In the genomic region with DNA sequence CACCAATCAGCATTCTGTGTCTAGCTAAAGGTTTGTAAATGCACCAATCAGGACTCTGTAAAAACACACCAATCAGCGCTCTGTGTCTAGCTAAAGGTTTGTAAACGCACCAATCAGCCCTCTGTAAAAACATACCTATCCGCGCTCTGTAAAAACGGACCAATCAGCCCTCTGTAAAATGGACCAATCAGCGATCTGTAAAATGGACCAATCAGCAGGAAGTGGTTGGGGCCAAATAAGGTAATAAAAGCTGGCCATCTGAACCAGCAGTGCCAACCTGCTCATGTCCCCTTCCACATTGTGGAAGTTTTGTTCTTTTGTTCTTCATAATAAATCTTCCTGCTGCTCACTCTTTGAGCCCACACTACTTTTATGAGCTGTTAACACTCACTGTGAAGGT, we compare ENCODE assay signal across 22 cellular contexts. TPM values are rescaled to one million over a fixed set of nuclear protein-coding genes. Genes with fewer than 3 reads are reported as not detected.
"Had no signal": no experiment of that assay in that cellular context is flagged by ENCODE, and none has a peak within 500 bp of the region (broad histone marks: within the 10 kb centered on the region; RNA-seq: fewer than 3 reads in every experiment).

No MANE protein-coding gene starts in this region.

RNA-seq across cellular contexts. Expression of a gene that starts 33.2 kb away (rescaled TPM):
- total RNA-seq: activated B cell treated with CpG ODN at 0.5 μM for 24 hours; activated CD4-positive, alpha-beta memory T cell treated with anti-CD3 and anti-CD28 coated beads for 36 hours; activated CD4-positive, alpha-beta T cell treated with anti-CD3 and anti-CD28 coated beads, Interleukin-2, amount 10 ng/mL, durations not matched to agents 24 days and 14 days; activated CD8-positive, alpha-beta memory T cell treated with anti-CD3 and anti-CD28 coated beads for 36 hours; activated CD8-positive, alpha-beta T cell treated with anti-CD3 and anti-CD28 coated beads for 36 hours; activated naive CD4-positive, alpha-beta T cell treated with anti-CD3 and anti-CD28 coated beads for 36 hours; activated naive CD4-positive, alpha-beta T cell treated with anti-CD3 and anti-CD28 coated beads, Interleukin-2, amount 50 U/mL, for 72 hours; activated naive CD8-positive, alpha-beta T cell treated with anti-CD3 and anti-CD28 coated beads for 36 hours; activated T-cell treated with anti-CD3 and anti-CD28 coated beads, Interleukin-2, amount 50 U/mL, for 4 hours; activated T-cell treated with anti-CD3 and anti-CD28 coated beads, Interleukin-2, amount 50 U/mL, for 72 hours; activated T-helper 1 cell treated with anti-CD3 and anti-CD28 coated beads, Interleukin-12 subunit alpha, Interleukin-12 subunit beta, Interleukin-2, Interleukin-4 antibody, amounts not matched to agents 30 ng/mL and 10 ng/mL and 1 ng/mL, durations not matched to agents 14 hours and 24 hours and 36 hours; activated T-helper 17 cell treated with anti-CD3 and anti-CD28 coated beads, Interleukin-2, amount 50 U/mL, for 72 hours; adrenal gland; aorta; astrocyte; body of pancreas; breast epithelium; cardiac septum; cerebellum; T-helper 1 cell treated with Interleukin-12 subunit alpha and Interleukin-12 subunit beta and Interleukin-4 antibody, amounts not matched to agents 30 ng/mL and 1 ng/mL, for 36 hours; T-helper 17 cell; T-helper 2 cell treated with Interferon-gamma antibody and Interleukin-4, amounts not matched to agents 100 ng/mL and 5 ng/mL, for 36 hours had no signal
- polyA plus RNA-seq: adrenal gland, aorta had no signal

RNA-seq across cellular contexts. Expression of a gene that starts 43.5 kb away (rescaled TPM):
- total RNA-seq: activated CD4-positive, alpha-beta memory T cell treated with anti-CD3 and anti-CD28 coated beads for 36 hours; activated CD4-positive, alpha-beta T cell treated with anti-CD3 and anti-CD28 coated beads, Interleukin-2, amount 10 ng/mL, durations not matched to agents 24 days and 14 days; activated CD8-positive, alpha-beta memory T cell treated with anti-CD3 and anti-CD28 coated beads for 36 hours; activated CD8-positive, alpha-beta T cell treated with anti-CD3 and anti-CD28 coated beads for 36 hours; activated naive CD4-positive, alpha-beta T cell treated with anti-CD3 and anti-CD28 coated beads for 36 hours; activated naive CD8-positive, alpha-beta T cell treated with anti-CD3 and anti-CD28 coated beads for 36 hours; activated T-helper 1 cell treated with anti-CD3 and anti-CD28 coated beads, Interleukin-12 subunit alpha, Interleukin-12 subunit beta, Interleukin-2, Interleukin-4 antibody, amounts not matched to agents 30 ng/mL and 10 ng/mL and 1 ng/mL, durations not matched to agents 14 hours and 24 hours and 36 hours; astrocyte; cerebellum; T-helper 1 cell treated with Interleukin-12 subunit alpha and Interleukin-12 subunit beta and Interleukin-4 antibody, amounts not matched to agents 30 ng/mL and 1 ng/mL, for 36 hours; T-helper 2 cell treated with Interferon-gamma antibody and Interleukin-4, amounts not matched to agents 100 ng/mL and 5 ng/mL, for 36 hours had no signal
- polyA plus RNA-seq: aorta had no signal

RNA-seq across cellular contexts. Expression of a gene that starts 53.6 kb away (rescaled TPM):
- total RNA-seq: activated B cell treated with CpG ODN at 0.5 μM for 24 hours; activated CD4-positive, alpha-beta memory T cell treated with anti-CD3 and anti-CD28 coated beads for 36 hours; activated CD4-positive, alpha-beta T cell treated with anti-CD3 and anti-CD28 coated beads, Interleukin-2, amount 10 ng/mL, durations not matched to agents 24 days and 14 days; activated CD8-positive, alpha-beta memory T cell treated with anti-CD3 and anti-CD28 coated beads for 36 hours; activated CD8-positive, alpha-beta T cell treated with anti-CD3 and anti-CD28 coated beads for 36 hours; activated naive CD4-positive, alpha-beta T cell treated with anti-CD3 and anti-CD28 coated beads for 36 hours; activated naive CD4-positive, alpha-beta T cell treated with anti-CD3 and anti-CD28 coated beads, Interleukin-2, amount 50 U/mL, for 72 hours; activated naive CD8-positive, alpha-beta T cell treated with anti-CD3 and anti-CD28 coated beads for 36 hours; activated T-cell treated with anti-CD3 and anti-CD28 coated beads, Interleukin-2, amount 50 U/mL, for 4 hours; activated T-cell treated with anti-CD3 and anti-CD28 coated beads, Interleukin-2, amount 50 U/mL, for 72 hours; activated T-helper 1 cell treated with anti-CD3 and anti-CD28 coated beads, Interleukin-12 subunit alpha, Interleukin-12 subunit beta, Interleukin-2, Interleukin-4 antibody, amounts not matched to agents 30 ng/mL and 10 ng/mL and 1 ng/mL, durations not matched to agents 14 hours and 24 hours and 36 hours; activated T-helper 17 cell treated with anti-CD3 and anti-CD28 coated beads, Interleukin-2, amount 50 U/mL, for 72 hours; adrenal gland; aorta; astrocyte; body of pancreas; breast epithelium; cardiac septum; cerebellum; T-helper 1 cell treated with Interleukin-12 subunit alpha and Interleukin-12 subunit beta and Interleukin-4 antibody, amounts not matched to agents 30 ng/mL and 1 ng/mL, for 36 hours; T-helper 17 cell; T-helper 2 cell treated with Interferon-gamma antibody and Interleukin-4, amounts not matched to agents 100 ng/mL and 5 ng/mL, for 36 hours had no signal
- polyA plus RNA-seq: adrenal gland, aorta had no signal
